Comparison of ENCODE assay signal across 8 cellular contexts in the genomic region with DNA sequence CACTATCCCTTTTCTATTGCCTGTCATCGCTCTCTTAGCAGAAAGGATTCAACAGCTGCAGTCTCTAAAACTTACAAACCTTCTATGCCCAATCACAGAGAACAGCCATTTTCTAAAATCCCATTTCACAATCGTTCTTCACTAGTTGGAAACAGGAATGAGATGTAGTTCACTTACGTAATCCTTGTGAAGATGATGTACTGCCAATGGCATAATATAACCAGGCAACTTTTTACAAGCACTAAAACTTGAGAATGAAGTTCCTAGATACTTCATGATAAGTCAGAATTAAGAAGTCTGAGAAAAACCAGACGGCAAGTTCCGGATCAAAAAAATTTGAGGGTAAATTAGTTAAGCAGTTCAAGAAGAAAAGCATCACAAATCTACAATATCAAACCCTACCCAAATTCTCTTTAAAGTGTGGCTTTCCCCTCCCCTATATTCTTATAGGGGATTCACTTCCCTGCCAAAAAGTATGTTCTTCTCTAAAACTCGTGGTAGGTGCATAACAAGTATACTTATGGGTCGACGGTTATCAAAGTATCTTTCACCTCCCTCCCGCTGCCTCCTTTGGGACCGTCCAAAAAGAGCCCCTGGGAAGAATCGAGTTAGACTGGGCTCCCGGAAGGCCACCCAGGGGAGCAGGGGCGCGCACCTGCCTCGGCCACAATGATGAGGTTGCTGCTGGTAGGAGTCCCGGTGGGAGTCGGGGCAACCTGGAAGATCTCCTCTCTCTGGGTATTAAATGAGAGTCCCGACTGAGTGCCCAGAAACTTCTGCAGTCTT. TPM values are rescaled to one million over a fixed set of nuclear protein-coding genes. Genes with fewer than 3 reads are reported as not detected.
A peak's percentile ranks its signal among the peaks of the same experiment; 100 is the strongest.
DNase-seq lines count a peak whose midpoint lies in the region; TF ChIP-seq lines count a peak whose summit lies in the region.

No MANE protein-coding gene starts in this region.

- intact Hi-C loops in breast epithelium (cut with DNase I; ENCODE audit: low total_unique reads) = no loop called here
- intact Hi-C loops in lower leg skin (cut with DNase I; ENCODE audit: low total_unique reads) = no loop called here
- intact Hi-C loops in thyroid gland (cut with DNase I) = loop anchor here (10.0 kb wide), 1 partner anchor 53 kb away; a partner anchor contains a TSS

- H3K36me3 ChIP-seq in breast epithelium (no peaks in the 10 kb centered on the region), thyroid gland (no peaks in the 10 kb centered on the region)

- WGBS in lower leg skin, 2 donors = 14 to 17% methylated on average over 18 of the region's 18 CpGs
- 17 to 25% methylated on average over 16 to 18 of the region's 18 CpGs for WGBS in thyroid gland, 2 donors

- TF ChIP-seq CTCF in HFF-Myc (IDR thresholded peaks at IDR 0.05; ENCODE audit: low read depth, low read length, missing control alignments) (no peak), breast epithelium (IDR thresholded peaks at IDR 0.05) (no peak), lower leg skin (IDR thresholded peaks at IDR 0.05) (no peak), thyroid gland (IDR thresholded peaks at IDR 0.05) (no peak)

- H3K27me3 ChIP-seq in breast epithelium = no peaks in the 10 kb centered on the region
- H3K27me3 ChIP-seq in thyroid gland = no peaks in the 10 kb centered on the region

- H3K4me1 ChIP-seq in breast epithelium (no peaks in the 10 kb centered on the region), thyroid gland (peaks cover 20 to 21% of the 10 kb centered on the region in 2 donors)

- H3K27ac ChIP-seq in breast epithelium (peak overlapping the region; percentile 73 to 81), thyroid gland (peak overlapping the region in 2 of 3 donors; percentile 18 to 73)

- TF ChIP-seq POLR2A in breast epithelium (IDR thresholded peaks at IDR 0.05) (no peak), lower leg skin (IDR thresholded peaks at IDR 0.05) (no peak), thyroid gland (IDR thresholded peaks at IDR 0.05) (no peak)

- H3K4me3 ChIP-seq in HFF-Myc (replicated peaks; ENCODE audit: low read depth, low read length) (peak overlapping the region; percentile 89), breast epithelium (peak overlapping the region; percentile 84 to 92 (median 90)), lower leg skin (ENCODE audit: low read depth, poor library complexity, severe bottlenecking) (peak overlapping the region; percentile 90), thyroid gland (replicated peaks in 1 of 3) (peak overlapping the region; percentile 60 to 71 (median 64))

- H3K9me3 ChIP-seq in breast epithelium = no peaks in the 10 kb centered on the region
- H3K9me3 ChIP-seq in thyroid gland = no peaks in the 10 kb centered on the region

- DNase-seq in NCI-H748 (lab: John Stamatoyannopoulos, UW; ENCODE audit: unreplicated experiment) (peak; percentile 35), NCI-H748 treated with DMSO at 0.1 percent for 48 hours (lab: John Stamatoyannopoulos, UW) (no peak), HFF-Myc (ENCODE audit: extremely low read depth, low read depth) (no peak), MV-4-11 (lab: John Stamatoyannopoulos, UW) (peak; percentile 73), breast epithelium (ENCODE audit: low spot score in 2 of 2) (no peak), lower leg skin (ENCODE audit: low spot score in 2 of 2) (no peak), thyroid gland (no peak), NCI-H1436 (lab: John Stamatoyannopoulos, UW) (no peak)

RNA-seq across cellular contexts. Expression of a gene that starts 0.7 kb away (rescaled TPM):
- total RNA-seq in breast epithelium (10 to 100 TPM; 18.9 to 29.0 (median 22.3) TPM), lower leg skin (10 to 100 TPM in 3 of 4 donors, 1 to 10 TPM in 1; 9.2 to 14.8 (median 12.3) TPM), thyroid gland (10 to 100 TPM; 21.5 to 32.8 (median 30.5) TPM)

RNA-seq across cellular contexts. Expression of a gene that starts 55.8 kb away (rescaled TPM):
- total RNA-seq in breast epithelium (10 to 100 TPM in 2 of 3 donors, 1 to 10 TPM in 1; 5.0 to 15.4 (median 13.6) TPM), lower leg skin (1 to 10 TPM; 4.2 to 9.1 (median 7.0) TPM), thyroid gland (10 to 100 TPM; 12.1 to 16.6 (median 13.8) TPM)

RNA-seq across cellular contexts. Expression of a gene that starts 56.1 kb away (rescaled TPM):
- total RNA-seq in breast epithelium = 10 to 100 TPM; 28.6 to 59.7 (median 36.4) TPM
- 10 to 100 TPM; 30.5 to 48.2 (median 37.2) TPM for total RNA-seq in lower leg skin
- 10 to 100 TPM; 35.3 to 49.0 (median 42.4) TPM for total RNA-seq in thyroid gland

Comparison
In these comparisons a context has a peak if more than half of its experiments do, and no peak if none do; other contexts are left out.
1. DNase-seq: peak in NCI-H748 (single experiment) and MV-4-11 (single experiment); none in NCI-H748 treated with DMSO at 0.1 percent for 48 hours (single experiment), HFF-Myc (single experiment), breast epithelium (0 of 2), lower leg skin (0 of 2), thyroid gland (0 of 2) and NCI-H1436 (single experiment).
2. Peak in every context shown above with its lines, with median percentiles within 50 percentile points of each other: H3K4me3 ChIP-seq.